In genomic region chr12:85445060-85445938, GRCh38 we compare ENCODE assay signal across 20 cellular contexts.
DNase-seq lines count a peak whose midpoint lies in the region; ATAC-seq and TF ChIP-seq lines count a peak whose summit lies in the region.
"Had no signal": no experiment of that assay in that cellular context is flagged by ENCODE, and none has a peak within 500 bp of the region (broad histone marks: within the 10 kb centered on the region; RNA-seq: fewer than 3 reads in every experiment).

No MANE protein-coding gene starts in this region.

- peak; percentile 13 for DNase-seq in NCI-H1092 treated with DMSO at 0.1 percent for 48 hours (lab: John Stamatoyannopoulos, UW)
- no peak for DNase-seq in NCI-H1092 (lab: John Stamatoyannopoulos, UW)
- DNase-seq in glomerular visceral epithelial cell (ENCODE audit: extremely low spot score), result peak; percentile 66
- peak; percentile 84 for DNase-seq in renal cortical epithelial cell (ENCODE audit: low read depth)
- DNase-seq in dermis blood vessel endothelial cell, result no peak
- no peak for DNase-seq in activated CD8-positive, alpha-beta memory T cell treated with anti-CD3 and anti-CD28 coated beads, Interleukin-2, amount 10 ng/mL, durations not matched to agents 7 days and 5 days
- DNase-seq in esophagus muscularis mucosa (ENCODE audit: extremely low spot score), result no peak
- DNase-seq: activated CD4-positive, alpha-beta T cell treated with anti-CD3 and anti-CD28 coated beads, Interleukin-2, amount 10 ng/mL, durations not matched to agents 7 days and 5 days; activated naive CD4-positive, alpha-beta T cell; amygdala; central memory CD4-positive, alpha-beta T cell; effector CD4-positive, alpha-beta T cell; natural killer cell; stimulated activated CD4-positive, alpha-beta T cell treated with anti-CD3 and anti-CD28 coated beads, Interleukin-4, amount 100 ng/mL, for 1 hour; stomach; upper lobe of right lung had no signal

- H3K36me3 Mint-ChIP-seq in activated CD8-positive, alpha-beta memory T cell treated with anti-CD3 and anti-CD28 coated beads, Interleukin-2, amount 10 ng/mL, durations not matched to agents 7 days and 5 days, result no peaks in the 10 kb centered on the region
- H3K36me3 Mint-ChIP-seq: memory B cell, natural killer cell had no signal

- no peaks in the 10 kb centered on the region for H3K79me2 ChIP-seq in OCI-LY3 (ENCODE audit: low read length)

- WGBS in esophagus muscularis mucosa, result 66% methylated on average over 6 of the region's 6 CpGs

- CTCF ChIA-PET in activated CD8-positive, alpha-beta memory T cell treated with anti-CD3 and anti-CD28 coated beads, Interleukin-2, amount 10 ng/mL, durations not matched to agents 7 days and 5 days (lab: Charles Lee), result no interaction called here

- no peak for ATAC-seq in activated CD8-positive, alpha-beta memory T cell treated with anti-CD3 and anti-CD28 coated beads, Interleukin-2, amount 10 ng/mL, durations not matched to agents 7 days and 5 days
- ATAC-seq: natural killer cell, upper lobe of right lung had no signal

- no peak overlapping the region for H3K9ac ChIP-seq in OCI-LY3 (ENCODE audit: low read length)
- H3K9ac ChIP-seq: BLaER1 treated with 17β-estradiol and CSF1 and Interleukin-3, amounts not matched to agents 10 nM and 100 nM had no signal

- H3K4me2 ChIP-seq in OCI-LY3 (ENCODE audit: low read length), result no peak overlapping the region
- H3K4me2 ChIP-seq: BLaER1 treated with 17β-estradiol and CSF1 and Interleukin-3, amounts not matched to agents 10 nM and 100 nM had no signal

- no peak for TF ChIP-seq CTCF in OCI-LY3 (IDR thresholded peaks at IDR 0.05; ENCODE audit: low read depth, low read length)
- no peak for TF ChIP-seq CTCF in esophagus muscularis mucosa (IDR thresholded peaks at IDR 0.05)

- H3K4me3 ChIP-seq in OCI-LY3 (ENCODE audit: low read length), result no peak overlapping the region
- no peak overlapping the region for H3K4me3 ChIP-seq in esophagus muscularis mucosa
- H3K4me3 ChIP-seq: BLaER1 treated with 17β-estradiol and CSF1 and Interleukin-3, amounts not matched to agents 10 nM and 100 nM; skin epidermis; stomach; upper lobe of right lung had no signal

- H3K27ac ChIP-seq in OCI-LY3 (ENCODE audit: low read length), result no peak overlapping the region
- H3K27ac ChIP-seq in esophagus muscularis mucosa (replicated peaks in 1 of 4), result no peak overlapping the region
- H3K27ac ChIP-seq: BLaER1 treated with 17β-estradiol and CSF1 and Interleukin-3, amounts not matched to agents 10 nM and 100 nM; skin epidermis; stomach; upper lobe of right lung had no signal

- H3K9me3 ChIP-seq in OCI-LY3 (ENCODE audit: insufficient read depth, low read length) (no peaks in the 10 kb centered on the region), esophagus muscularis mucosa (no peaks in the 10 kb centered on the region)
- H3K9me3 ChIP-seq: BLaER1 treated with 17β-estradiol and CSF1 and Interleukin-3, amounts not matched to agents 10 nM and 100 nM; stomach; upper lobe of right lung had no signal

- H3K27me3 Mint-ChIP-seq in activated CD8-positive, alpha-beta memory T cell treated with anti-CD3 and anti-CD28 coated beads, Interleukin-2, amount 10 ng/mL, durations not matched to agents 7 days and 5 days, result no peaks in the 10 kb centered on the region
- H3K27me3 Mint-ChIP-seq: activated CD4-positive, alpha-beta T cell treated with anti-CD3 and anti-CD28 coated beads, Interleukin-2, amount 10 ng/mL, durations not matched to agents 7 days and 5 days; memory B cell had no signal

- H2AFZ ChIP-seq in OCI-LY3 (ENCODE audit: low read depth, low read length), result peak overlapping the region; percentile 31; the same call in 1 of the 2 replicates

- H4K20me1 ChIP-seq in OCI-LY3 (ENCODE audit: insufficient read depth, low read length), result no peaks in the 10 kb centered on the region
- H4K20me1 ChIP-seq: BLaER1 treated with 17β-estradiol and CSF1 and Interleukin-3, amounts not matched to agents 10 nM and 100 nM had no signal

- no peak overlapping the region for H3K27ac Mint-ChIP-seq in activated CD8-positive, alpha-beta memory T cell treated with anti-CD3 and anti-CD28 coated beads, Interleukin-2, amount 10 ng/mL, durations not matched to agents 7 days and 5 days
- H3K27ac Mint-ChIP-seq: activated CD4-positive, alpha-beta T cell treated with anti-CD3 and anti-CD28 coated beads, Interleukin-2, amount 10 ng/mL, durations not matched to agents 7 days and 5 days; memory B cell; natural killer cell had no signal

- peaks cover 3% of the 10 kb centered on the region for H3K9me3 Mint-ChIP-seq in activated CD8-positive, alpha-beta memory T cell treated with anti-CD3 and anti-CD28 coated beads, Interleukin-2, amount 10 ng/mL, durations not matched to agents 7 days and 5 days (ENCODE audit: low read depth)
- H3K9me3 Mint-ChIP-seq: activated CD4-positive, alpha-beta T cell treated with anti-CD3 and anti-CD28 coated beads, Interleukin-2, amount 10 ng/mL, durations not matched to agents 7 days and 5 days; memory B cell; natural killer cell had no signal

- H3K36me3 ChIP-seq in OCI-LY3 (replicated peaks; ENCODE audit: low read depth, low read length) (no peaks in the 10 kb centered on the region), esophagus muscularis mucosa (no peaks in the 10 kb centered on the region)
- H3K36me3 ChIP-seq: BLaER1 treated with 17β-estradiol and CSF1 and Interleukin-3, amounts not matched to agents 10 nM and 100 nM; stomach; upper lobe of right lung had no signal

- H3K4me1 Mint-ChIP-seq in activated CD8-positive, alpha-beta memory T cell treated with anti-CD3 and anti-CD28 coated beads, Interleukin-2, amount 10 ng/mL, durations not matched to agents 7 days and 5 days, result no peaks in the 10 kb centered on the region
- H3K4me1 Mint-ChIP-seq: activated CD4-positive, alpha-beta T cell treated with anti-CD3 and anti-CD28 coated beads, Interleukin-2, amount 10 ng/mL, durations not matched to agents 7 days and 5 days; memory B cell; natural killer cell had no signal

- no peak overlapping the region for H3K4me3 Mint-ChIP-seq in activated CD8-positive, alpha-beta memory T cell treated with anti-CD3 and anti-CD28 coated beads, Interleukin-2, amount 10 ng/mL, durations not matched to agents 7 days and 5 days
- H3K4me3 Mint-ChIP-seq: activated CD4-positive, alpha-beta T cell treated with anti-CD3 and anti-CD28 coated beads, Interleukin-2, amount 10 ng/mL, durations not matched to agents 7 days and 5 days; memory B cell; natural killer cell had no signal

- no peak for TF ChIP-seq POLR2A in esophagus muscularis mucosa (IDR thresholded peaks at IDR 0.05; ENCODE audit: low read depth)

- H3K27me3 ChIP-seq in OCI-LY3 (ENCODE audit: low read depth, low read length), result no peaks in the 10 kb centered on the region
- no peaks in the 10 kb centered on the region for H3K27me3 ChIP-seq in esophagus muscularis mucosa
- H3K27me3 ChIP-seq: BLaER1 treated with 17β-estradiol and CSF1 and Interleukin-3, amounts not matched to agents 10 nM and 100 nM; upper lobe of right lung had no signal

- intact Hi-C loops in esophagus muscularis mucosa (cut with DNase I), result loop anchor here (10.0 kb wide), 1 partner anchor 290 kb away; no protein-coding TSS in a partner anchor

- no peak for TF ChIP-seq EP300 in esophagus muscularis mucosa (IDR thresholded peaks at IDR 0.05)

- H3K4me1 ChIP-seq in OCI-LY3 (ENCODE audit: low read length) (no peaks in the 10 kb centered on the region), esophagus muscularis mucosa (no peaks in the 10 kb centered on the region)
- H3K4me1 ChIP-seq: upper lobe of right lung had no signal

Comparison
In these comparisons a context has a peak if more than half of its experiments do, and no peak if none do; other contexts are left out.
1. DNase-seq: peak in NCI-H1092 treated with DMSO at 0.1 percent for 48 hours (single experiment), glomerular visceral epithelial cell (single experiment) and renal cortical epithelial cell (single experiment); none in NCI-H1092 (single experiment), dermis blood vessel endothelial cell (single experiment), activated CD8-positive, alpha-beta memory T cell treated with anti-CD3 and anti-CD28 coated beads, Interleukin-2, amount 10 ng/mL, durations not matched to agents 7 days and 5 days (single experiment) and esophagus muscularis mucosa (single experiment).